In the genomic region with DNA sequence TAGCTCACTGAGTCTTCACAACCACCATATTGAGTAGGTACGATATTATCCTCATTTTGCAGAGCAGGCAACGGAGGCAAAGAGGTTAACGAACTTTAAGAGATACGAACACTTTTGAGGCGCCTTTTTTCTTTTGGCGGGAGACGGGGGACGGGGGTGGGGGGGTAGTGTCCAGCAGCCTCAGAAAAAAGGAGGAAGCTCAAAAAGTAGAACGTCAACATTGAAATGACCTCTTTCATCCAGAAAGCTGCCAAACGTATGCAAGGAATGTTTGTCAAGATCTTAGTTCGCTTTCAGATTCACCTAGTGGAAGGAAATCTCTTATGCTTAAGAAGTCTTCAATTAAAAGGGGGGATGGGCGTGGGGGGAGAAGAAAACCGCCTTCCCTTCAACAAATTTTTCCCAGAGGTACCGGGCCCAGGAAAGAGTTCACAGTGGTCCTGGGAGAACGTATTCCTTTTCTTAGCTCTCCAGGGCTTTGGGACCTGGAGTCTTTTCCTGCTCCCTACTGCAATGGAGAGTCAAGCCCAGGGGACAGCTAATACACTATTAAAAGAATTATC, we compare ENCODE assay signal across 1 cellular context.
TF ChIP-seq lines count a peak whose summit lies in the region.

No MANE protein-coding gene starts in this region.

TF ChIP-seq in endothelial cell of umbilical vein, 7 proteins besides CTCF, POLR2A, EP300 and RAD21:
- TF ChIP-seq EZH2 (IDR thresholded peaks at IDR 0.05; ENCODE audit: borderline replicate concordance, low read depth, low read length, severe bottlenecking) (no peak), JUN (IDR thresholded peaks at IDR 0.05; ENCODE audit: borderline replicate concordance, insufficient read depth, insufficient read length, low read depth) (no peak), MAX (IDR thresholded peaks at IDR 0.05; ENCODE audit: insufficient read depth, insufficient read length) (no peak), MYC (IDR thresholded peaks at IDR 0.05; ENCODE audit: low read depth, low read length) (no peak), FOS (IDR thresholded peaks at IDR 0.05; ENCODE audit: borderline replicate concordance, insufficient read depth, low read length) (no peak), GATA2 (IDR thresholded peaks at IDR 0.05; ENCODE audit: insufficient read depth, insufficient read length, low read depth, low read length) (no peak), POLR2AphosphoS5 (IDR thresholded peaks at IDR 0.05; ENCODE audit: insufficient read depth, low read depth, low read length) (no peak)
